Comparison of ENCODE assay signal across 12 cellular contexts in genomic region chr11:70323811-70324210, GRCh38. TPM values are rescaled to one million over a fixed set of nuclear protein-coding genes. Genes with fewer than 3 reads are reported as not detected.
DNase-seq lines count a peak whose midpoint lies in the region; ATAC-seq and TF ChIP-seq lines count a peak whose summit lies in the region.
"Had no signal": no experiment of that assay in that cellular context is flagged by ENCODE, and none has a peak within 500 bp of the region (broad histone marks: within the 10 kb centered on the region; RNA-seq: fewer than 3 reads in every experiment).

No MANE protein-coding gene starts in this region.

- peaks cover 3 to 9% (median 4%) of the 10 kb centered on the region in 3 donors for H3K4me1 Mint-ChIP-seq in IgD-negative memory B cell
- H3K4me1 Mint-ChIP-seq in effector memory CD8-positive, alpha-beta T cell (ENCODE audit: low read depth in 2 of 2) = peaks cover 5 to 14% of the 10 kb centered on the region in 2 donors
- H3K4me1 Mint-ChIP-seq in nephron progenitor cell = peaks cover 24% of the 10 kb centered on the region

- peak overlapping the region in 2 of 3 donors; percentile 21 to 39 for H3K27ac Mint-ChIP-seq in IgD-negative memory B cell
- peak overlapping the region; percentile 2 to 56 for H3K27ac Mint-ChIP-seq in effector memory CD8-positive, alpha-beta T cell
- peak overlapping the region; percentile 97 for H3K27ac Mint-ChIP-seq in nephron progenitor cell
- H3K27ac Mint-ChIP-seq: T-cell had no signal

- H3K4me3 Mint-ChIP-seq in IgD-negative memory B cell (peak overlapping the region in 1 of 4 donors; percentile 3), nephron progenitor cell (peak overlapping the region; percentile 50)
- no peak overlapping the region for H3K4me3 Mint-ChIP-seq in effector memory CD8-positive, alpha-beta T cell
- H3K4me3 Mint-ChIP-seq: T-cell had no signal

- no peak for TF ChIP-seq POLR2A in GM18505 (IDR thresholded peaks at IDR 0.05; ENCODE audit: borderline replicate concordance, extremely low read depth, insufficient read depth, insufficient read length)

- H3K36me3 Mint-ChIP-seq in IgD-negative memory B cell (peaks cover 20% of the 10 kb centered on the region), nephron progenitor cell (ENCODE audit: low read depth) (peaks cover 42% of the 10 kb centered on the region)
- peaks cover 45% of the 10 kb centered on the region for H3K36me3 Mint-ChIP-seq in effector memory CD8-positive, alpha-beta T cell (ENCODE audit: insufficient read depth)

- no peak for ATAC-seq in effector memory CD8-positive, alpha-beta T cell (replicated peaks)
- no peak for ATAC-seq in GM18505 (IDR thresholded peaks at IDR 0.05; ENCODE audit: unreplicated experiment)
- ATAC-seq: T-cell had no signal

- TF ChIP-seq CTCF in nephron progenitor cell (IDR thresholded peaks at IDR 0.05) = no peak

- H3K27me3 Mint-ChIP-seq in IgD-negative memory B cell (no peaks in the 10 kb centered on the region), nephron progenitor cell (ENCODE audit: low read depth, poor library complexity) (no peaks in the 10 kb centered on the region)
- no peaks in the 10 kb centered on the region for H3K27me3 Mint-ChIP-seq in effector memory CD8-positive, alpha-beta T cell
- H3K27me3 Mint-ChIP-seq: T-cell had no signal

- DNase-seq in AG08396 (ENCODE audit: low spot score) = peak; percentile 39
- DNase-seq in effector memory CD8-positive, alpha-beta T cell = no peak
- DNase-seq in nephron progenitor cell = no peak
- DNase-seq in NCI-H345 (lab: John Stamatoyannopoulos, UW) = no peak
- no peak for DNase-seq in DMS79 treated with DMSO at 0.1 percent for 48 hours (lab: John Stamatoyannopoulos, UW)
- no peak for DNase-seq in LoVo (ENCODE audit: low spot score)
- DNase-seq: Calu3, Karpas-422, NCI-H524 treated with DMSO at 0.1 percent for 48 hours, T-cell had no signal

- no peaks in the 10 kb centered on the region for H3K9me3 Mint-ChIP-seq in IgD-negative memory B cell
- no peaks in the 10 kb centered on the region for H3K9me3 Mint-ChIP-seq in effector memory CD8-positive, alpha-beta T cell
- peaks cover 3% of the 10 kb centered on the region for H3K9me3 Mint-ChIP-seq in nephron progenitor cell
- H3K9me3 Mint-ChIP-seq: T-cell had no signal

RNA-seq across cellular contexts. Expression of gene PPFIA1, which starts 53.3 kb away (rescaled TPM):
- polyA plus RNA-seq in IgD-negative memory B cell = 13.7 TPM

Comparison
In these comparisons a context has a peak if more than half of its experiments do, and no peak if none do; other contexts are left out.
1. H3K27ac Mint-ChIP-seq: peak in every context shown above with its lines; median percentile 97 in nephron progenitor cell; 30 in IgD-negative memory B cell; 29 in effector memory CD8-positive, alpha-beta T cell.